8 cellular contexts compared by ENCODE assay signal in the genomic region with DNA sequence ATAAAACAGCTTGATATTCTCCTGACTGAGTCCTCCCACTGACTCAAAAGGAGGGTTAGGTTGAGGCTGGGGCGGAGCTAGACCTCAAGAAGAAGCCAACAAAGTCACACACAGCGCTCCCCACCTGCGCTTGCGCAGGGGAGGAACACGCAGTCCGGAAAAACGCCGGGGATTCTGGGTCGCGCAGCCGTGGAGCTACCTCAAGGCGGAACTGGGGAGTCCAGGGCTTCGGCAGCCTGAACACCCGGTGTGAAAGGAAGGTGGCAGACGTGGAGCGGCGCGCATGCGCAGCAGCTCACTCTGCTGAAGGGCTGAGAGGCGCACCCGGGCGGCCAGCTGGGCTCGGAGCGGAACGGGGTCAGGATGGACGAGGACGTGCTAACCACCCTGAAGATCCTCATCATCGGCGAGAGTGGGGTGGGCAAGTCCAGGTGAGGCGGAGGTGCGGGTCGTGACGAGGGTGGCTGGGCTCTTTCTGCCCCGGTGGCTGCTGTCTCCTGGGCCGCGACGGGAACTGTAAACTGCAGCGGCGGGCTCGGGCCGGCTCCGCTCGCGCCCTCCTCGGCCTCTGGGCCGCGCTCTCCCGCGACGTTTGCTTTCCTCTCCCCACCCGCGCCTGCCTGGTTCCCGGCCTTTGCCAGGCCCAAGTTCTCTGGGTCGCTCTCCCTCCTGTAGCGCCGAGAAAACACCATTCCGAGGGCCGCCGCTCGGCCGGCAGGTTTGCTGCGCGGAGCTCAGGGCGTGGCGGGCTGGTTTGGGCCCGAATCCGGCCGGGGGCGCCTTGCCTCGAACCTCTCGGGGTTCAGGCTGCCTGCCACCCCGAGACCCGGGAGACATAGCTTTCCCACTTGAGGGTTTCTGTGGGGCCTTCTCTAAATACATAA. TPM values are rescaled to one million over a fixed set of nuclear protein-coding genes. Genes with fewer than 3 reads are reported as not detected.
A peak's percentile ranks its signal among the peaks of the same experiment; 100 is the strongest.
DNase-seq lines count a peak whose midpoint lies in the region; ATAC-seq and TF ChIP-seq lines count a peak whose summit lies in the region.

A gene (plus strand): TSS at position 298 of the 884 bp plus-strand sequence. CDS start 66 bp downstream, at position 364.

- TF ChIP-seq CTCF in GM12864 (IDR thresholded peaks at IDR 0.05; ENCODE audit: low read depth, low read length, missing control alignments): no peak
- TF ChIP-seq CTCF in SU-DHL-6 (IDR thresholded peaks at IDR 0.05; ENCODE audit: insufficient read depth, low read length, poor library complexity, severe bottlenecking): no peak
- no peak for TF ChIP-seq CTCF in osteocyte (IDR thresholded peaks at IDR 0.05)

- H3K9ac ChIP-seq in SU-DHL-6 (ENCODE audit: low read length): peak within 1 kb of the TSS; percentile 82

- peak within 1 kb of the TSS; percentile 99 for H3K4me3 Mint-ChIP-seq in activated naive CD8-positive, alpha-beta T cell treated with anti-CD3 and anti-CD28 coated beads, Interleukin-2, amount 10 ng/mL, durations not matched to agents 7 days and 5 days
- H3K4me3 Mint-ChIP-seq in osteocyte (ENCODE audit: unreplicated experiment): peak within 1 kb of the TSS; percentile 98

- no peaks in the 10 kb centered on the region for H3K9me3 Mint-ChIP-seq in activated naive CD8-positive, alpha-beta T cell treated with anti-CD3 and anti-CD28 coated beads, Interleukin-2, amount 10 ng/mL, durations not matched to agents 7 days and 5 days
- no peaks in the 10 kb centered on the region for H3K9me3 Mint-ChIP-seq in osteocyte (ENCODE audit: unreplicated experiment)

- DNase-seq in GM12864 (ENCODE audit: low read depth): peak; percentile 96
- peak; percentile 89 for DNase-seq in NCI-H128 (lab: John Stamatoyannopoulos, UW; ENCODE audit: unreplicated experiment)
- peak; percentile 94 for DNase-seq in activated naive CD8-positive, alpha-beta T cell treated with anti-CD3 and anti-CD28 coated beads, Interleukin-2, amount 10 ng/mL, durations not matched to agents 7 days and 5 days
- DNase-seq in head of caudate nucleus: peak; percentile 89 to 98 (median 96)
- peak; percentile 99 for DNase-seq in osteocyte (ENCODE audit: extremely low spot score, unreplicated experiment)

- peak; percentile 95 for ATAC-seq in HG02759 (IDR thresholded peaks at IDR 0.05; ENCODE audit: unreplicated experiment)
- peak; percentile 98 for ATAC-seq in activated naive CD8-positive, alpha-beta T cell treated with anti-CD3 and anti-CD28 coated beads, Interleukin-2, amount 10 ng/mL, durations not matched to agents 7 days and 5 days (ENCODE audit: low read depth)

- peak within 1 kb of the TSS; percentile 62 for H3K27ac ChIP-seq in SU-DHL-6 (ENCODE audit: low read depth, low read length)
- H3K27ac ChIP-seq in thymus (ENCODE audit: low read depth): peak within 1 kb of the TSS; percentile 99

- H3K79me2 ChIP-seq in SU-DHL-6 (ENCODE audit: insufficient read depth, low read length): peaks cover 51% of the 10 kb centered on the region

- H3K27me3 ChIP-seq in SU-DHL-6 (ENCODE audit: low read length) (no peaks in the 10 kb centered on the region), thymus (ENCODE audit: control insufficient read depth, insufficient read depth) (no peaks in the 10 kb centered on the region)

- POLR2A ChIA-PET in activated naive CD8-positive, alpha-beta T cell treated with anti-CD3 and anti-CD28 coated beads, Interleukin-2, amount 10 ng/mL, durations not matched to agents 7 days and 5 days (lab: Charles Lee): interaction anchor here (0.8 to 2.4 kb wide), 14 partner anchors 10 to 830 kb away, joined by 3 to 19 read pairs (median 4); a partner anchor contains a TSS

- intact Hi-C loops in head of caudate nucleus (cut with DNase I): loop anchor here (5.0 to 10.0 kb wide), 2 partner anchors 262 to 1031 kb away; a partner anchor contains a TSS

- peaks cover 7% of the 10 kb centered on the region for H3K36me3 Mint-ChIP-seq in activated naive CD8-positive, alpha-beta T cell treated with anti-CD3 and anti-CD28 coated beads, Interleukin-2, amount 10 ng/mL, durations not matched to agents 7 days and 5 days
- H3K36me3 Mint-ChIP-seq in osteocyte (ENCODE audit: unreplicated experiment): peaks cover 6% of the 10 kb centered on the region

- peak within 1 kb of the TSS; percentile 71 for H2AFZ ChIP-seq in SU-DHL-6 (ENCODE audit: low read depth, low read length, severe bottlenecking)

- no peaks in the 10 kb centered on the region for H3K27me3 Mint-ChIP-seq in activated naive CD8-positive, alpha-beta T cell treated with anti-CD3 and anti-CD28 coated beads, Interleukin-2, amount 10 ng/mL, durations not matched to agents 7 days and 5 days
- peaks cover 29% of the 10 kb centered on the region for H3K27me3 Mint-ChIP-seq in osteocyte (ENCODE audit: unreplicated experiment)

- peak within 1 kb of the TSS; percentile 96 for H3K4me2 ChIP-seq in SU-DHL-6 (ENCODE audit: low read depth, low read length, poor library complexity, severe bottlenecking)

- 0 out of 2 replicates have a peak, but pooled peaks cover 1% of the 10 kb centered on the region for H3K36me3 ChIP-seq in SU-DHL-6 (ENCODE audit: low read length)
- no peaks in the 10 kb centered on the region for H3K36me3 ChIP-seq in thymus (ENCODE audit: control insufficient read depth, insufficient read depth)

- peak within 1 kb of the TSS; percentile 75 for H3K4me3 ChIP-seq in GM12864 (ENCODE audit: low read depth, low read length)
- H3K4me3 ChIP-seq in SU-DHL-6 (ENCODE audit: insufficient read depth, low read length, poor library complexity, severe bottlenecking): peak within 1 kb of the TSS; percentile 75
- peak within 1 kb of the TSS; percentile 84 for H3K4me3 ChIP-seq in thymus (ENCODE audit: low read length)

- peak within 1 kb of the TSS; percentile 99 for H3K27ac Mint-ChIP-seq in activated naive CD8-positive, alpha-beta T cell treated with anti-CD3 and anti-CD28 coated beads, Interleukin-2, amount 10 ng/mL, durations not matched to agents 7 days and 5 days
- peak within 1 kb of the TSS; percentile 98 for H3K27ac Mint-ChIP-seq in osteocyte (ENCODE audit: unreplicated experiment)

- 0 out of 2 replicates have a peak, but pooled peaks cover 4% of the 10 kb centered on the region for H3F3A ChIP-seq in SU-DHL-6 (ENCODE audit: insufficient read depth)

- H4K20me1 ChIP-seq in SU-DHL-6 (ENCODE audit: low read depth, low read length): 0 out of 2 replicates have a peak, but pooled peaks cover 3% of the 10 kb centered on the region

- WGBS in thymus: under 1% methylated on average over 73 of the region's 73 CpGs

- H3K9me3 ChIP-seq in SU-DHL-6 (ENCODE audit: insufficient read depth, low read length) (no peaks in the 10 kb centered on the region), thymus (ENCODE audit: control insufficient read depth) (no peaks in the 10 kb centered on the region)

- peaks cover 6% of the 10 kb centered on the region for H3K4me1 ChIP-seq in thymus (ENCODE audit: control insufficient read depth, insufficient read depth, low read length)

- H3K9me2 ChIP-seq in SU-DHL-6 (replicated peaks; ENCODE audit: insufficient read depth, low read length): no peaks in the 10 kb centered on the region

- peaks cover 39% of the 10 kb centered on the region for H3K4me1 Mint-ChIP-seq in activated naive CD8-positive, alpha-beta T cell treated with anti-CD3 and anti-CD28 coated beads, Interleukin-2, amount 10 ng/mL, durations not matched to agents 7 days and 5 days
- H3K4me1 Mint-ChIP-seq in osteocyte (ENCODE audit: unreplicated experiment): peaks cover 36% of the 10 kb centered on the region

RNA-seq across cellular contexts. Expression of the gene that starts here (rescaled TPM):
- 10 to 100 TPM; 64.0 to 69.6 TPM for total RNA-seq in activated naive CD8-positive, alpha-beta T cell treated with anti-CD3 and anti-CD28 coated beads, Interleukin-2, amount 10 ng/mL, durations not matched to agents 7 days and 5 days
- 139 and 142 TPM in 2 replicates for total RNA-seq in osteocyte
- polyA plus RNA-seq in thymus: 53.6 TPM

Comparison
In these comparisons a context has a peak if more than half of its experiments do, and no peak if none do; other contexts are left out.
1. Peak in every context shown above with its lines: DNase-seq, ATAC-seq, H3K4me3 ChIP-seq and H3K27ac ChIP-seq.